ENCODE assay signal across 24 cellular contexts in the genomic region with DNA sequence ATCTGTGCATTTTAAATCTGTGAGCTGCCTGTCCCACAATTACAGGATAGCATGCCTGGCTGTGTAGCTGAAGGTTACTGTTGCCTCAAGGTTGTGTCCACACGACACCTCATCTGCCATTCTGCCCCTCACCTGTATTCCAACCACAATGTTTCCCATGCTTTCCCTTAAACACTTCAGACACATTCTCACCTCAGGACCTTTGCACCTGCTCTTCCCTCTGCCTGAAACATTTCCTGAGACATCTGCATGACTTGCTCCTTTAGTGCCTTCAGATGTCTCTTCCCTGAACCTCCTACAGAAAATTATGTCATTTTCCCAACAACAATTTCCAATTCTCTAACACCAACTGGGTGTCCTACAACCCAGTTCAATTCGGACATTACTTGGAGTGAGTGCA.
DNase-seq lines count a peak whose midpoint lies in the region; ATAC-seq, FAIRE-seq and TF ChIP-seq lines count a peak whose summit lies in the region.
"Had no signal": no experiment of that assay in that cellular context is flagged by ENCODE, and none has a peak within 500 bp of the region (broad histone marks: within the 10 kb centered on the region; RNA-seq: fewer than 3 reads in every experiment).

No MANE protein-coding gene starts in this region.

- in situ Hi-C loops in K562 (cut with MboI): no loop called here

- H4K20me1 ChIP-seq in Karpas-422 (ENCODE audit: insufficient read depth, low read depth, low read length) (no peaks in the 10 kb centered on the region), K562 (replicated peaks; ENCODE audit: control insufficient read depth, insufficient read depth, low read length) (no peaks in the 10 kb centered on the region)

- no peak for ATAC-seq in K562
- ATAC-seq in GM19455 (IDR thresholded peaks at IDR 0.05; ENCODE audit: unreplicated experiment): no peak
- ATAC-seq: A549 had no signal

- no peak for TF ChIP-seq EP300 in K562 (IDR thresholded peaks at IDR 0.05; ENCODE audit: low read length)
- TF ChIP-seq EP300 in suprapubic skin (IDR thresholded peaks at IDR 0.05): no peak

- no peak overlapping the region for H3K14ac ChIP-seq in mesenchymal stem cell (ENCODE audit: low read length in 2 of 2)

- no peak for TF ChIP-seq CTCF in HEK293 (tag by site-specific recombination; IDR thresholded peaks at IDR 0.05)
- no peak for TF ChIP-seq CTCF in K562 (IDR thresholded peaks at IDR 0.05 in 2 of 3, conservative IDR thresholded peaks at IDR 0.05 in 1 of 3; ENCODE audit: insufficient read depth in 2 of 3, low read depth in 1 of 3, low read length in 3 of 3)
- TF ChIP-seq CTCF in suprapubic skin (IDR thresholded peaks at IDR 0.05): no peak

- no peak overlapping the region for H3K4ac ChIP-seq in mesenchymal stem cell (ENCODE audit: low read depth in 1 of 2, low read length in 2 of 2)

- no peak overlapping the region for H3K27ac ChIP-seq in HEK293 (ENCODE audit: extremely low read depth, low read depth, low read length)
- no peak overlapping the region for H3K27ac ChIP-seq in Karpas-422 (ENCODE audit: low read length)
- H3K27ac ChIP-seq in K562 (ENCODE audit: extremely low read depth, low read depth, low read length): no peak overlapping the region
- no peak overlapping the region for H3K27ac ChIP-seq in mesenchymal stem cell (ENCODE audit: low read length, poor library complexity, severe bottlenecking)
- no peak overlapping the region for H3K27ac ChIP-seq in suprapubic skin
- H3K27ac ChIP-seq: 22Rv1, BLaER1 had no signal

- DNase-seq in Karpas-422: no peak
- no peak for DNase-seq in K562 (ENCODE audit: extremely low read depth in 1 of 4, low spot score in 3 of 4)
- no peak for DNase-seq in mesenchymal stem cell
- no peak for DNase-seq in cortex of kidney (lab: John Stamatoyannopoulos, UW)
- no peak for DNase-seq in suprapubic skin (ENCODE audit: low spot score in 2 of 2)
- DNase-seq in activated effector memory CD4-positive, alpha-beta T cell treated with anti-CD3 and anti-CD28 coated beads, Interleukin-2, amount 50 U/mL, for 16 hours: no peak
- DNase-seq: BE2C; C1 segment of cervical spinal cord; Caco-2; Calu3; CD4-positive, alpha-beta memory T cell; CD4-positive, CD25-positive, alpha-beta regulatory T cell; CD8-positive, alpha-beta memory T cell; DMS79 treated with DMSO at 0.1 percent for 48 hours; GF-D8 had no signal

- TF ChIP-seq POLR2A in K562 (conservative IDR thresholded peaks at IDR 0.05): no peak
- TF ChIP-seq POLR2A in suprapubic skin (IDR thresholded peaks at IDR 0.05): no peak

- FAIRE-seq in K562 (lab: Jason Lieb, UNC): no peak
- FAIRE-seq: A549, D721Med, G401.6, GM12891, GM19239 had no signal

- H3K9ac ChIP-seq in Karpas-422 (ENCODE audit: low read length) (no peak overlapping the region), K562 (ENCODE audit: insufficient read depth in 1 of 2, low read depth in 2 of 2, low read length in 2 of 2) (no peak overlapping the region), mesenchymal stem cell (ENCODE audit: low read length) (no peak overlapping the region)
- H3K9ac ChIP-seq: BLaER1 had no signal

- no peaks in the 10 kb centered on the region for H3K36me3 ChIP-seq in HEK293 (ENCODE audit: control insufficient read depth in 2 of 2, insufficient read depth in 1 of 2, low read length in 2 of 2)
- no peaks in the 10 kb centered on the region for H3K36me3 ChIP-seq in Karpas-422 (ENCODE audit: insufficient read depth, low read length)
- H3K36me3 ChIP-seq in K562 (ENCODE audit: control insufficient read depth, insufficient read depth, low read length): no peaks in the 10 kb centered on the region
- H3K36me3 ChIP-seq in mesenchymal stem cell (ENCODE audit: control insufficient read depth in 1 of 2, insufficient read depth in 2 of 2, low read depth in 1 of 2, low read length in 2 of 2): no peaks in the 10 kb centered on the region
- no peaks in the 10 kb centered on the region for H3K36me3 ChIP-seq in suprapubic skin
- H3K36me3 ChIP-seq: BE2C, BLaER1 had no signal

- H3K27me3 ChIP-seq in Karpas-422 (ENCODE audit: low read length): no peaks in the 10 kb centered on the region
- H3K27me3 ChIP-seq in K562 (ENCODE audit: control insufficient read depth in 2 of 2, insufficient read depth in 2 of 2, low read length in 2 of 2): no peaks in the 10 kb centered on the region
- no peaks in the 10 kb centered on the region for H3K27me3 ChIP-seq in mesenchymal stem cell (ENCODE audit: control insufficient read depth in 1 of 2, insufficient read depth in 1 of 2, low read length in 2 of 2)
- H3K27me3 ChIP-seq in suprapubic skin: no peaks in the 10 kb centered on the region
- H3K27me3 ChIP-seq: BE2C, BLaER1 had no signal

- no peaks in the 10 kb centered on the region for H3K9me3 ChIP-seq in HEK293 (ENCODE audit: control insufficient read depth, insufficient read depth, low read depth, low read length)
- no peaks in the 10 kb centered on the region for H3K9me3 ChIP-seq in Karpas-422 (ENCODE audit: low read length)
- H3K9me3 ChIP-seq in K562 (replicated peaks; ENCODE audit: control insufficient read depth, insufficient read depth, low read depth, low read length): no peaks in the 10 kb centered on the region
- no peaks in the 10 kb centered on the region for H3K9me3 ChIP-seq in mesenchymal stem cell (ENCODE audit: control insufficient read depth, low read length)
- no peaks in the 10 kb centered on the region for H3K9me3 ChIP-seq in suprapubic skin
- H3K9me3 ChIP-seq: A549, BE2C, BLaER1, Caco-2 had no signal

- H4K8ac ChIP-seq in mesenchymal stem cell (ENCODE audit: low read length): no peak overlapping the region

- H3K79me2 ChIP-seq in Karpas-422 (ENCODE audit: low read length) (no peaks in the 10 kb centered on the region), K562 (ENCODE audit: control insufficient read depth, insufficient read depth, low read length) (no peaks in the 10 kb centered on the region)

- TF ChIP-seq RAD21 in K562 (CRISPR knock-in tag; conservative IDR thresholded peaks at IDR 0.05 in 1 of 2, IDR thresholded peaks at IDR 0.05 in 1 of 2): no peak

- H3K23ac ChIP-seq in mesenchymal stem cell (ENCODE audit: low read length in 2 of 2): no peak overlapping the region

- peak overlapping the region; percentile 34 for H3K4me2 ChIP-seq in Karpas-422 (ENCODE audit: low read depth, low read length, poor library complexity, severe bottlenecking)
- no peak overlapping the region for H3K4me2 ChIP-seq in K562 (ENCODE audit: insufficient read depth, low read length)
- H3K4me2 ChIP-seq in mesenchymal stem cell (ENCODE audit: low read length, poor library complexity, severe bottlenecking): no peak overlapping the region
- H3K4me2 ChIP-seq: A549, BLaER1 had no signal

- no peaks in the 10 kb centered on the region for H3K79me1 ChIP-seq in mesenchymal stem cell (replicated peaks; ENCODE audit: low read length, poor library complexity, severe bottlenecking)

- no peak overlapping the region for H2BK5ac ChIP-seq in mesenchymal stem cell (ENCODE audit: low read depth, low read length, poor library complexity, severe bottlenecking)

- CTCF ChIA-PET in HEK293 (lab: Yijun Ruan, JAX): no interaction called here
- CTCF ChIA-PET in K562 (lab: Yijun Ruan, JAX; ENCODE audit: low intra/inter-chr PET ratio): no interaction called here

- no peak overlapping the region for H3K18ac ChIP-seq in mesenchymal stem cell (ENCODE audit: low read depth in 1 of 2, low read length in 2 of 2)

- no TSS peak for BruUV-seq in K562 (replicated peaks; lab: Mats Ljungman, UMichigan)

- no peak overlapping the region for H4K91ac ChIP-seq in mesenchymal stem cell (ENCODE audit: low read length)

- intact Hi-C loops in K562 (cut with micrococcal nuclease): no loop called here

- H2BK15ac ChIP-seq in mesenchymal stem cell (ENCODE audit: low read depth, poor library complexity, severe bottlenecking): no peak overlapping the region

- no peaks in the 10 kb centered on the region for H3K9me1 ChIP-seq in K562 (ENCODE audit: control insufficient read depth, insufficient read depth, low read length)

- H2BK12ac ChIP-seq in mesenchymal stem cell (ENCODE audit: low read length in 2 of 2): peak overlapping the region in 1 of 2 experiments; percentile 73

- H3K9me2 ChIP-seq in Karpas-422 (replicated peaks; ENCODE audit: insufficient read depth, low read length): no peaks in the 10 kb centered on the region

- 67% methylated on average over 2 of the region's 2 CpGs for WGBS in K562 (ENCODE audit: insufficient coverage, low coverage, missing lambda C conversion rate)
- WGBS in mesenchymal stem cell: 97% methylated on average over 2 of the region's 2 CpGs
- WGBS in suprapubic skin: 98% methylated on average over 2 of the region's 2 CpGs

- no peak overlapping the region for H2AFZ ChIP-seq in Karpas-422 (ENCODE audit: low read length)
- H2AFZ ChIP-seq in K562 (ENCODE audit: low read depth, low read length): no peak overlapping the region
- no peak overlapping the region for H2AFZ ChIP-seq in mesenchymal stem cell (ENCODE audit: low read depth, low read length)

- peak overlapping the region; percentile 21 for H2AK5ac ChIP-seq in mesenchymal stem cell (ENCODE audit: low read length, severe bottlenecking)

- peaks cover 21% of the 10 kb centered on the region for H3K4me1 ChIP-seq in HEK293 (ENCODE audit: control insufficient read depth, insufficient read depth, low read length)
- H3K4me1 ChIP-seq in Karpas-422 (ENCODE audit: low read length): peaks cover 24% of the 10 kb centered on the region
- H3K4me1 ChIP-seq in K562 (replicated peaks in 1 of 2; ENCODE audit: control insufficient read depth in 2 of 2, insufficient read depth in 2 of 2, low read length in 2 of 2): peaks cover 19 to 40% of the 10 kb centered on the region in 2 experiments
- peaks cover 21% of the 10 kb centered on the region for H3K4me1 ChIP-seq in mesenchymal stem cell (ENCODE audit: control insufficient read depth, insufficient read depth, low read depth, low read length)
- no peaks in the 10 kb centered on the region for H3K4me1 ChIP-seq in suprapubic skin

- POLR2A ChIA-PET in HEK293 (lab: Yijun Ruan, JAX): interaction anchor here (0.5 kb wide), 1 partner anchor 99 kb away, joined by 3 read pairs; no protein-coding TSS in a partner anchor
- POLR2A ChIA-PET in K562 (lab: Yijun Ruan, JAX): no interaction called here

- no peak overlapping the region for H2BK120ac ChIP-seq in mesenchymal stem cell (ENCODE audit: low read depth, low read length)

- H3K4me3 ChIP-seq in HEK293 (ENCODE audit: low read depth, low read length): no peak overlapping the region
- no peak overlapping the region for H3K4me3 ChIP-seq in Karpas-422 (ENCODE audit: low read length)
- no peak overlapping the region for H3K4me3 ChIP-seq in K562
- no peak overlapping the region for H3K4me3 ChIP-seq in mesenchymal stem cell (ENCODE audit: insufficient read depth in 1 of 2, low read depth in 1 of 2, low read length in 2 of 2)
- H3K4me3 ChIP-seq in suprapubic skin: no peak overlapping the region
- H3K4me3 ChIP-seq: A549, BLaER1 had no signal

TF ChIP-seq in HEK293, 187 proteins besides CTCF, POLR2A, EP300 and RAD21:
- no peak for TF ChIP-seq ZNF76 (tag by site-specific recombination; IDR thresholded peaks at IDR 0.05; ENCODE audit: borderline replicate concordance, low read depth)
- peak; percentile 96 for TF ChIP-seq ZNF623 (tag by site-specific recombination; IDR thresholded peaks at IDR 0.05)

TF ChIP-seq in K562, 482 proteins besides CTCF, POLR2A, EP300 and RAD21 (continues in another document):
- TF ChIP-seq IRF2 (CRISPR knock-in tag; IDR thresholded peaks at IDR 0.05): no peak
- peak; percentile 35 for TF ChIP-seq RBM25 (IDR thresholded peaks at IDR 0.05; ENCODE audit: low read depth, low read length, severe bottlenecking)
